Comparison of ENCODE assay signal across 1 cellular context in genomic region chr17:17837380-17837821, GRCh38.
TF ChIP-seq lines count a peak whose summit lies in the region.

No MANE protein-coding gene starts in this region.

TF ChIP-seq in HepG2, 621 proteins besides CTCF, POLR2A, EP300 and RAD21 (continued from another document and continues in another):
- TF ChIP-seq ZNF318 (CRISPR knock-in tag; IDR thresholded peaks at IDR 0.05) (no peak), HMGXB4 (CRISPR knock-in tag; IDR thresholded peaks at IDR 0.05; ENCODE audit: borderline replicate concordance in 1 of 2, low read depth in 1 of 2) (no peak), ZNF431 (CRISPR knock-in tag; IDR thresholded peaks at IDR 0.05; ENCODE audit: borderline replicate concordance, low read depth) (no peak), KLF6 (CRISPR knock-in tag; IDR thresholded peaks at IDR 0.05) (no peak; the same call in 1 of the 2 replicates), SKIL (CRISPR knock-in tag; IDR thresholded peaks at IDR 0.05; ENCODE audit: borderline replicate concordance) (no peak), NFIB (CRISPR knock-in tag; IDR thresholded peaks at IDR 0.05; ENCODE audit: borderline replicate concordance) (no peak), ZBTB26 (CRISPR knock-in tag; IDR thresholded peaks at IDR 0.05; ENCODE audit: borderline replicate concordance) (no peak), ELF3 (CRISPR knock-in tag; IDR thresholded peaks at IDR 0.05) (no peak; the same call in 1 of the 2 replicates), NONO (IDR thresholded peaks at IDR 0.05) (no peak), NONO (CRISPR knock-in tag; conservative IDR thresholded peaks at IDR 0.05) (0 out of 2 replicates have a peak, but pooled peaks have one; percentile 6), TCF7 (IDR thresholded peaks at IDR 0.05; ENCODE audit: low read depth) (no peak), ZNF3 (CRISPR knock-in tag; IDR thresholded peaks at IDR 0.05) (no peak), FOSL2 (CRISPR knock-in tag; IDR thresholded peaks at IDR 0.05) (0 out of 2 replicates have a peak, but pooled peaks have one; percentile 5), NFE2L1 (CRISPR knock-in tag; IDR thresholded peaks at IDR 0.05; ENCODE audit: borderline replicate concordance) (no peak), TFDP2 (CRISPR knock-in tag; IDR thresholded peaks at IDR 0.05) (no peak), TOE1 (CRISPR knock-in tag; IDR thresholded peaks at IDR 0.05) (no peak), ZFP62 (CRISPR knock-in tag; IDR thresholded peaks at IDR 0.05) (no peak), ZNF609 (CRISPR knock-in tag; IDR thresholded peaks at IDR 0.05; ENCODE audit: borderline replicate concordance) (0 out of 2 replicates have a peak, but pooled peaks have one; percentile 45), RARA (CRISPR knock-in tag; IDR thresholded peaks at IDR 0.05) (no peak), HMGXB3 (CRISPR knock-in tag; IDR thresholded peaks at IDR 0.05; ENCODE audit: borderline replicate concordance) (no peak), PCBP1 (IDR thresholded peaks at IDR 0.05; ENCODE audit: borderline replicate concordance, low read depth, low read length) (no peak), ZNF740 (CRISPR knock-in tag; IDR thresholded peaks at IDR 0.05) (0 out of 2 replicates have a peak, but pooled peaks have one; percentile 10), ZNF530 (CRISPR knock-in tag; IDR thresholded peaks at IDR 0.05; ENCODE audit: low read depth) (no peak), SYNCRIP (IDR thresholded peaks at IDR 0.05; ENCODE audit: insufficient read depth, low read depth, low read length) (no peak), ZNF251 (CRISPR knock-in tag; IDR thresholded peaks at IDR 0.05) (no peak), MEIS2 (CRISPR knock-in tag; IDR thresholded peaks at IDR 0.05) (no peak), JARID2 (CRISPR knock-in tag; IDR thresholded peaks at IDR 0.05; ENCODE audit: insufficient replicate concordance) (no peak), CEBPB (IDR thresholded peaks at IDR 0.05; ENCODE audit: borderline replicate concordance, low read depth, low read length) (peak; percentile 46; the same call in 1 of the 2 replicates), SMAD3 (CRISPR knock-in tag; IDR thresholded peaks at IDR 0.05) (no peak), ZNF577 (CRISPR knock-in tag; IDR thresholded peaks at IDR 0.05; ENCODE audit: borderline replicate concordance, low read depth) (no peak)
